1 cellular context compared by ENCODE assay signal in genomic region chr19:57103573-57104277, GRCh38.
TF ChIP-seq lines count a peak whose summit lies in the region.

No MANE protein-coding gene starts in this region.

TF ChIP-seq in HepG2, 621 proteins besides CTCF, POLR2A, EP300 and RAD21 (continued from another document):
- no peak for TF ChIP-seq ZNF691 (CRISPR knock-in tag; IDR thresholded peaks at IDR 0.05; ENCODE audit: borderline replicate concordance, low read depth)
- peak; percentile 57 for TF ChIP-seq GATAD1 (CRISPR knock-in tag; IDR thresholded peaks at IDR 0.05)
- no peak for TF ChIP-seq ZNF234 (CRISPR knock-in tag; conservative IDR thresholded peaks at IDR 0.05)
- 0 out of 2 replicates have a peak, but pooled peaks have one; percentile 18 for TF ChIP-seq MED1 (CRISPR knock-in tag; IDR thresholded peaks at IDR 0.05)
